ENCODE assay signal across 1 cellular context in the genomic region with DNA sequence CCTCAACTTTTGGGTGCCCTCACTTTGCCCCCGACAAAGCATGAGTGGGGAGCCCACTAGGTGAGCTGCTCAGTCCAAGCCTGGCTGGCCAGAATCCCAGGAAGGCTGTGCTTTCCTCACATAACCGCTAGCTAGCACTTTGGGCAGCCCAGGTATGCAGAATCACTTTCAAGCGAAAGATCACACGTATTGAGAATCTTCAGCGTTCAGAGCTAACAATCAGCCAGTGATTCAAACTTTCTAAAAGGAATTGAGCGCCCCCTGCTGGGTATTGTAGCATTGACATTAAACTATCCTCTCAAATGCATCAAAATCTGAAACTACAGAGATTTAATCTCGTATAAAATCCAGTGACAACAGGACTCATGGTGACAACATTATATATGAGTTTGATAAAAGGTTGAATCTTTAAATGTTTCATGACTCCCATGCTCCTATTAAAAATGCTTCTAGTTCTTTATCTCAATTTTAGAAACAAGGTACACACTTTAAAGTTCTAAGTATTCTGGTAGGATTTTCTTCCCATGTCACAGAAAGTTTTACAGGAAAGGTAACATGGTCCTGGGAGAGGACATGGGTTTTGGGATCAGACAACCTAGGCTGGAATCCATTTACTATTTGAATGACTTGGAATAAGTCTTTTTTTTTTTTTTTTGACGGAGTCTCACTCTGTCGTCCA.
TF ChIP-seq lines count a peak whose summit lies in the region.

No MANE protein-coding gene starts in this region.

TF ChIP-seq in GM23338, 12 proteins besides CTCF, POLR2A, EP300 and RAD21 (continued from another document):
- TF ChIP-seq REST (IDR thresholded peaks at IDR 0.05; ENCODE audit: unreplicated experiment) (no peak), ZNF114 (CRISPR knock-in tag; IDR thresholded peaks at IDR 0.05) (no peak), CREB1 (CRISPR knock-in tag; IDR thresholded peaks at IDR 0.05; ENCODE audit: low read depth) (no peak), EZH2 (IDR thresholded peaks at IDR 0.05; ENCODE audit: low read depth, unreplicated experiment) (no peak), POLR2AphosphoS5 (IDR thresholded peaks at IDR 0.05; ENCODE audit: low read depth) (no peak), ZNF331 (CRISPR knock-in tag; IDR thresholded peaks at IDR 0.05; ENCODE audit: low read depth) (no peak), NANOG (IDR thresholded peaks at IDR 0.05; ENCODE audit: borderline replicate concordance) (no peak), ZNF462 (CRISPR knock-in tag; IDR thresholded peaks at IDR 0.05) (no peak), JUNB (IDR thresholded peaks at IDR 0.05; ENCODE audit: unreplicated experiment) (no peak)
TF ChIP-seq in GM23338: peak in this region for 0.
